1 cellular context compared by ENCODE assay signal in the genomic region with DNA sequence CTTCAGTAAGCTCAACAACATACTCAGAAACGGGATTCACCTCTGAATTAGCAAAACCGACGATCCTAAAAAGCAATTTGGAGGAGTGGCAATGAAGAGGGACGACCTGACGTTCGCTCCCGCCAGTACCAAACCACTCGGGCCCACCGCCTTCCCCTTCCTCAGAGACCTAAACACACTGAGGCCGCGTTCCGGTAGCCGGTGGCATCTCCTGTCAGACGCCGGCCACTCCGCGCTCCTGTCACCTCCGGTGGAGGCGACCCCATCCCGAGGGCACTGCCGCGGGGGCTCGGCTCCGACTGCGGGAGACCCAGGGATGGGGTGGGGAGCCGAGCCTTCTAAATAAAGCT.
TF ChIP-seq lines count a peak whose summit lies in the region.

No MANE protein-coding gene starts in this region.

TF ChIP-seq in neural cell, 6 proteins besides CTCF, POLR2A, EP300 and RAD21 (continued from another document):
- TF ChIP-seq, protein P1, sequence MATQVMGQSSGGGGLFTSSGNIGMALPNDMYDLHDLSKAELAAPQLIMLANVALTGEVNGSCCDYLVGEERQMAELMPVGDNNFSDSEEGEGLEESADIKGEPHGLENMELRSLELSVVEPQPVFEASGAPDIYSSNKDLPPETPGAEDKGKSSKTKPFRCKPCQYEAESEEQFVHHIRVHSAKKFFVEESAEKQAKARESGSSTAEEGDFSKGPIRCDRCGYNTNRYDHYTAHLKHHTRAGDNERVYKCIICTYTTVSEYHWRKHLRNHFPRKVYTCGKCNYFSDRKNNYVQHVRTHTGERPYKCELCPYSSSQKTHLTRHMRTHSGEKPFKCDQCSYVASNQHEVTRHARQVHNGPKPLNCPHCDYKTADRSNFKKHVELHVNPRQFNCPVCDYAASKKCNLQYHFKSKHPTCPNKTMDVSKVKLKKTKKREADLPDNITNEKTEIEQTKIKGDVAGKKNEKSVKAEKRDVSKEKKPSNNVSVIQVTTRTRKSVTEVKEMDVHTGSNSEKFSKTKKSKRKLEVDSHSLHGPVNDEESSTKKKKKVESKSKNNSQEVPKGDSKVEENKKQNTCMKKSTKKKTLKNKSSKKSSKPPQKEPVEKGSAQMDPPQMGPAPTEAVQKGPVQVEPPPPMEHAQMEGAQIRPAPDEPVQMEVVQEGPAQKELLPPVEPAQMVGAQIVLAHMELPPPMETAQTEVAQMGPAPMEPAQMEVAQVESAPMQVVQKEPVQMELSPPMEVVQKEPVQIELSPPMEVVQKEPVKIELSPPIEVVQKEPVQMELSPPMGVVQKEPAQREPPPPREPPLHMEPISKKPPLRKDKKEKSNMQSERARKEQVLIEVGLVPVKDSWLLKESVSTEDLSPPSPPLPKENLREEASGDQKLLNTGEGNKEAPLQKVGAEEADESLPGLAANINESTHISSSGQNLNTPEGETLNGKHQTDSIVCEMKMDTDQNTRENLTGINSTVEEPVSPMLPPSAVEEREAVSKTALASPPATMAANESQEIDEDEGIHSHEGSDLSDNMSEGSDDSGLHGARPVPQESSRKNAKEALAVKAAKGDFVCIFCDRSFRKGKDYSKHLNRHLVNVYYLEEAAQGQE (IDR thresholded peaks at IDR 0.05; ENCODE audit: borderline replicate concordance): no peak
